In genomic region chr1:204069887-204070286, GRCh38 we compare ENCODE assay signal across 15 cellular contexts. TPM values are rescaled to one million over a fixed set of nuclear protein-coding genes. Genes with fewer than 3 reads are reported as not detected.
DNase-seq lines count a peak whose midpoint lies in the region; ATAC-seq and TF ChIP-seq lines count a peak whose summit lies in the region.
"Had no signal": no experiment of that assay in that cellular context is flagged by ENCODE, and none has a peak within 500 bp of the region (broad histone marks: within the 10 kb centered on the region; RNA-seq: fewer than 3 reads in every experiment).

No MANE protein-coding gene starts in this region.

- H2BK20ac ChIP-seq in H9 (ENCODE audit: low read depth, low read length, poor library complexity, severe bottlenecking) = no peak overlapping the region

- H3K4me2 ChIP-seq in H9 (ENCODE audit: insufficient read depth, insufficient read length, low read length) (no peak overlapping the region), neuronal stem cell (ENCODE audit: insufficient read depth, low read length, poor library complexity, severe bottlenecking) (no peak overlapping the region), PC-3 (ENCODE audit: low read length) (no peak overlapping the region)
- H3K4me2 ChIP-seq: BLaER1 had no signal

- H3K9me3 ChIP-seq in H9 (ENCODE audit: control insufficient read depth, low read depth, low read length) (no peaks in the 10 kb centered on the region), iPS-20b (ENCODE audit: insufficient read depth, low read depth, low read length) (no peaks in the 10 kb centered on the region), neuronal stem cell (replicated peaks in 1 of 2; ENCODE audit: control insufficient read depth in 2 of 2, insufficient read depth in 1 of 2, low read depth in 1 of 2, low read length in 2 of 2) (no peaks in the 10 kb centered on the region), PC-3 (ENCODE audit: low read length) (no peaks in the 10 kb centered on the region)

- no peak overlapping the region for H3T11ph ChIP-seq in H9 (ENCODE audit: low read length)

- DNase-seq in H9 (no peak), neuronal stem cell (ENCODE audit: low spot score) (no peak), H7 (no peak), PC-3 (no peak), GM20000 (ENCODE audit: low spot score) (no peak), G401 (ENCODE audit: low spot score) (no peak)
- DNase-seq: 8988T; Calu3; CD8-positive, alpha-beta T cell; DMS79 treated with DMSO at 0.1 percent for 48 hours had no signal

- peaks cover 6% of the 10 kb centered on the region for H3K23me2 ChIP-seq in H9 (ENCODE audit: insufficient read length, low read depth, low read length, poor library complexity, severe bottlenecking)

- H2AK5ac ChIP-seq in H9 (ENCODE audit: insufficient read length, low read length) (no peak overlapping the region), neuronal stem cell (ENCODE audit: low read depth, low read length) (no peak overlapping the region)

- H3K79me1 ChIP-seq in H9 (ENCODE audit: insufficient read depth, low read depth, low read length, poor library complexity, severe bottlenecking) (no peaks in the 10 kb centered on the region), neuronal stem cell (ENCODE audit: low read depth, low read length) (peaks cover 8% of the 10 kb centered on the region)

- peak overlapping the region in 2 of 3 experiments; percentile 15 to 65; a peak in 2 of 7 replicates for H3K27ac Mint-ChIP-seq in H9
- H3K27ac Mint-ChIP-seq: CD8-positive, alpha-beta T cell; IgD-negative memory B cell had no signal

- H4K91ac ChIP-seq in H9 (ENCODE audit: insufficient read length, low read depth, low read length) (no peak overlapping the region), neuronal stem cell (ENCODE audit: low read depth, low read length, poor library complexity) (no peak overlapping the region)

- no peaks in the 10 kb centered on the region for H3K9me2 ChIP-seq in PC-3 (replicated peaks; ENCODE audit: low read length)

- no peak overlapping the region for H4K5ac ChIP-seq in H9 (ENCODE audit: insufficient read length, low read depth, low read length)

- H3K9me3 Mint-ChIP-seq in H9 = peaks cover 8 to 10% of the 10 kb centered on the region in 2 experiments

- H3K23ac ChIP-seq in H9 (ENCODE audit: insufficient read length, low read depth, low read length) (no peak overlapping the region), neuronal stem cell (ENCODE audit: low read depth, low read length, poor library complexity) (no peak overlapping the region)

- no peaks in the 10 kb centered on the region for H3K36me3 ChIP-seq in iPS-20b (ENCODE audit: insufficient read depth, low read depth, low read length)
- H3K36me3 ChIP-seq in neuronal stem cell (replicated peaks in 1 of 2; ENCODE audit: control insufficient read depth in 2 of 2, insufficient read depth in 2 of 2, low read length in 2 of 2) = no peaks in the 10 kb centered on the region
- H3K36me3 ChIP-seq in H7 (replicated peaks; ENCODE audit: control insufficient read depth, insufficient read depth, low read length) = no peaks in the 10 kb centered on the region
- H3K36me3 ChIP-seq in PC-3 (ENCODE audit: low read depth, low read length) = no peaks in the 10 kb centered on the region
- H3K36me3 ChIP-seq: BLaER1 had no signal

- H3K4me1 Mint-ChIP-seq in H9 = peaks cover 47 to 53% of the 10 kb centered on the region in 2 experiments

- no CpG with 5 or more reads among the region's 1 CpG for WGBS in H9 (ENCODE audit: extremely low coverage, insufficient read length, low lambda C conversion rate)
- no CpG with 5 or more reads among the region's 1 CpG for WGBS in neuronal stem cell (ENCODE audit: extremely low coverage in 2 of 2, insufficient read length in 2 of 2, insufficient replicate concordance in 1 of 2), 2 donors

- ATAC-seq in PC-3 = no peak
- ATAC-seq: CD8-positive, alpha-beta T cell; GM12878; HepG2 had no signal

- no peak overlapping the region for H3K9ac ChIP-seq in H9 (ENCODE audit: extremely low read depth, insufficient read length, low read length)
- H3K9ac ChIP-seq in iPS-20b (ENCODE audit: low read depth, low read length) = 0 out of 2 replicates have a peak overlapping the region, but pooled peaks have one; percentile 8
- no peak overlapping the region for H3K9ac ChIP-seq in neuronal stem cell (ENCODE audit: low read depth, low read length, poor library complexity)
- no peak overlapping the region for H3K9ac ChIP-seq in PC-3 (ENCODE audit: low read length)
- H3K9ac ChIP-seq: BLaER1 had no signal

- in situ Hi-C loops in G401 (cut with HindIII; ENCODE audit: low sequenced_read_pairs) = no loop called here

- peaks cover 2 to 11% (median 9%) of the 10 kb centered on the region in 3 experiments; a peak in 5 of 7 replicates for H3K36me3 Mint-ChIP-seq in H9 (ENCODE audit: insufficient read depth in 1 of 3, low read depth in 3 of 3)
- H3K36me3 Mint-ChIP-seq: CD8-positive, alpha-beta T cell had no signal

- CTCF ChIA-PET in PC-3 (lab: Charles Lee) = interaction anchor here (1.0 kb wide), 1 partner anchor 197 kb away, joined by 5 read pairs; no protein-coding TSS in a partner anchor

- peaks cover 13% of the 10 kb centered on the region for H3K4me1 ChIP-seq in H9 (ENCODE audit: insufficient read depth, low read length)
- peaks cover 17% of the 10 kb centered on the region; the same call in 1 of the 2 replicates for H3K4me1 ChIP-seq in iPS-20b (ENCODE audit: insufficient read depth, low read length)
- peaks cover 11 to 12% of the 10 kb centered on the region in 2 donors for H3K4me1 ChIP-seq in neuronal stem cell (ENCODE audit: control insufficient read depth in 2 of 2, insufficient read depth in 1 of 2, low read depth in 1 of 2, low read length in 2 of 2)
- no peaks in the 10 kb centered on the region for H3K4me1 ChIP-seq in PC-3 (ENCODE audit: insufficient read depth, low read length)

- H4K20me1 ChIP-seq in H9 (ENCODE audit: control insufficient read depth, insufficient read depth, insufficient read length) (no peaks in the 10 kb centered on the region), PC-3 (ENCODE audit: low read length) (0 out of 2 replicates have a peak, but pooled peaks cover 2% of the 10 kb centered on the region)

- no peak overlapping the region for H2BK120ac ChIP-seq in H9 (ENCODE audit: low read depth, low read length, poor library complexity, severe bottlenecking)
- H2BK120ac ChIP-seq in neuronal stem cell (ENCODE audit: low read depth, low read length) = no peak overlapping the region

- H2BK5ac ChIP-seq in H9 (ENCODE audit: insufficient read length, low read length) (no peak overlapping the region), neuronal stem cell (ENCODE audit: low read length) (no peak overlapping the region)

- H3K27ac ChIP-seq in H9 (ENCODE audit: insufficient read length, low read depth, low read length) (no peak overlapping the region), iPS-20b (ENCODE audit: low read length) (no peak overlapping the region), neuronal stem cell (replicated peaks; ENCODE audit: low read length) (no peak overlapping the region), PC-3 (ENCODE audit: low read length) (no peak overlapping the region)
- H3K27ac ChIP-seq: BLaER1 had no signal

- H3K79me2 ChIP-seq in H9 (ENCODE audit: insufficient read depth, low read length) (peaks cover 12% of the 10 kb centered on the region; the same call in 1 of the 2 replicates), PC-3 (ENCODE audit: low read length) (peaks cover 19% of the 10 kb centered on the region)

- H3F3A ChIP-seq in PC-3 (ENCODE audit: low read length, unreplicated experiment) = no peaks in the 10 kb centered on the region

- no TSS peak for BruUV-seq in PC-3 (replicated peaks; lab: Mats Ljungman, UMichigan)

- no peak overlapping the region for H3K18ac ChIP-seq in H9 (ENCODE audit: insufficient read length, low read depth, low read length)
- no peak overlapping the region for H3K18ac ChIP-seq in neuronal stem cell (ENCODE audit: low read length)

- H3K4me3 Mint-ChIP-seq in H9 = no peak overlapping the region
- H3K4me3 Mint-ChIP-seq: CD8-positive, alpha-beta T cell; IgD-negative memory B cell had no signal

- TF ChIP-seq CTCF in H9 (conservative IDR thresholded peaks at IDR 0.05) = no peak
- no peak for TF ChIP-seq CTCF in PC-3 (conservative IDR thresholded peaks at IDR 0.05; ENCODE audit: low read depth, low read length)
- no peak for TF ChIP-seq CTCF in GM20000 (IDR thresholded peaks at IDR 0.05; ENCODE audit: extremely low read depth, missing control alignments)

- H3K27me3 Mint-ChIP-seq in H9 (ENCODE audit: low read depth) = 0 out of 2 replicates have a peak, but pooled peaks cover 3% of the 10 kb centered on the region

- H3K14ac ChIP-seq in H9 (ENCODE audit: insufficient read depth, low read length) = no peak overlapping the region
- H3K14ac ChIP-seq in neuronal stem cell (ENCODE audit: low read length) = no peak overlapping the region

- no peak overlapping the region for H3K56ac ChIP-seq in H9 (ENCODE audit: insufficient read length, low read depth, low read length)

- no peak overlapping the region for H2BK15ac ChIP-seq in H9 (ENCODE audit: low read depth, low read length)
- no peak overlapping the region for H2BK15ac ChIP-seq in neuronal stem cell (ENCODE audit: low read length)

- no peak overlapping the region for H3K4me3 ChIP-seq in iPS-20b (ENCODE audit: low read length)
- H3K4me3 ChIP-seq in neuronal stem cell (ENCODE audit: low read length in 2 of 2) = no peak overlapping the region
- H3K4me3 ChIP-seq in H7 (ENCODE audit: insufficient read depth, low read depth, low read length) = no peak overlapping the region
- no peak overlapping the region for H3K4me3 ChIP-seq in PC-3 (ENCODE audit: low read length)
- H3K4me3 ChIP-seq: BLaER1, GM12878 had no signal

- H2AFZ ChIP-seq in H9 (ENCODE audit: low read length) (no peak overlapping the region), neuronal stem cell (ENCODE audit: low read length) (no peak overlapping the region), PC-3 (ENCODE audit: low read length) (no peak overlapping the region)

- POLR2A ChIA-PET in PC-3 (lab: Charles Lee; ENCODE audit: unreplicated experiment) = no interaction called here

- no peaks in the 10 kb centered on the region for H3K27me3 ChIP-seq in H9 (ENCODE audit: insufficient read depth, low read length)
- H3K27me3 ChIP-seq in iPS-20b (ENCODE audit: insufficient read depth, low read length) = no peaks in the 10 kb centered on the region; the same call in 1 of the 2 replicates
- peaks cover 0 to 1% (median 0%) of the 10 kb centered on the region in 3 experiments for H3K27me3 ChIP-seq in neuronal stem cell (ENCODE audit: control insufficient read depth in 3 of 3, insufficient read depth in 3 of 3, low read depth in 1 of 3, low read length in 3 of 3)
- H3K27me3 ChIP-seq in H7 (ENCODE audit: control insufficient read depth, insufficient read depth, low read length) = peaks cover 6% of the 10 kb centered on the region; the same call in 1 of the 2 replicates
- no peaks in the 10 kb centered on the region for H3K27me3 ChIP-seq in PC-3 (ENCODE audit: low read length)

- H3K4ac ChIP-seq in H9 (ENCODE audit: low read depth, low read length) (no peak overlapping the region), neuronal stem cell (ENCODE audit: low read length) (peak overlapping the region; percentile 31)

- H4K8ac ChIP-seq in H9 (replicated peaks; ENCODE audit: insufficient read length, low read depth, low read length) = no peak overlapping the region
- H4K8ac ChIP-seq in neuronal stem cell (ENCODE audit: low read depth, low read length) = no peak overlapping the region

- intact Hi-C loops in PC-3 (cut with micrococcal nuclease) = no loop called here

- H2BK12ac ChIP-seq in H9 (ENCODE audit: insufficient read length, low read depth, low read length) = no peak overlapping the region
- H2BK12ac ChIP-seq in neuronal stem cell (ENCODE audit: low read length) = no peak overlapping the region

RNA-seq across cellular contexts. Expression of gene SOX13, which starts 3.0 kb away (rescaled TPM):
- 120 TPM in 2 replicates for total RNA-seq in H9 (2021)
- 16.2 TPM for polyA plus RNA-seq in neuronal stem cell (2013, experiment 1 of 2)
- 16.8 TPM for polyA plus RNA-seq in neuronal stem cell (2013, experiment 2 of 2)
- 94.4 and 120 TPM in 2 replicates for total RNA-seq in H7 (2014; rRNA removed; shearing (Covaris generic))
- total RNA-seq in PC-3 (2014; rRNA removed) = 81.9 and 93.1 TPM in 2 replicates
- 0.06 TPM in 1 of 2 replicates, not detected in the other for total RNA-seq in G401 (2014; rRNA removed; shearing (Covaris generic))

Comparison
In these comparisons a context has a peak if more than half of its experiments do, and no peak if none do; other contexts are left out.
1. RNA of gene SOX13, which starts 3.0 kb away (total RNA-seq): 120 TPM in H9, 94.4 to 120 TPM in H7 and 81.9 to 93.1 TPM in PC-3; 0.06 TPM in G401; every median in the first group is over 10 times any median in the second.